ENCODE assay signal across 1 cellular context in the genomic region with DNA sequence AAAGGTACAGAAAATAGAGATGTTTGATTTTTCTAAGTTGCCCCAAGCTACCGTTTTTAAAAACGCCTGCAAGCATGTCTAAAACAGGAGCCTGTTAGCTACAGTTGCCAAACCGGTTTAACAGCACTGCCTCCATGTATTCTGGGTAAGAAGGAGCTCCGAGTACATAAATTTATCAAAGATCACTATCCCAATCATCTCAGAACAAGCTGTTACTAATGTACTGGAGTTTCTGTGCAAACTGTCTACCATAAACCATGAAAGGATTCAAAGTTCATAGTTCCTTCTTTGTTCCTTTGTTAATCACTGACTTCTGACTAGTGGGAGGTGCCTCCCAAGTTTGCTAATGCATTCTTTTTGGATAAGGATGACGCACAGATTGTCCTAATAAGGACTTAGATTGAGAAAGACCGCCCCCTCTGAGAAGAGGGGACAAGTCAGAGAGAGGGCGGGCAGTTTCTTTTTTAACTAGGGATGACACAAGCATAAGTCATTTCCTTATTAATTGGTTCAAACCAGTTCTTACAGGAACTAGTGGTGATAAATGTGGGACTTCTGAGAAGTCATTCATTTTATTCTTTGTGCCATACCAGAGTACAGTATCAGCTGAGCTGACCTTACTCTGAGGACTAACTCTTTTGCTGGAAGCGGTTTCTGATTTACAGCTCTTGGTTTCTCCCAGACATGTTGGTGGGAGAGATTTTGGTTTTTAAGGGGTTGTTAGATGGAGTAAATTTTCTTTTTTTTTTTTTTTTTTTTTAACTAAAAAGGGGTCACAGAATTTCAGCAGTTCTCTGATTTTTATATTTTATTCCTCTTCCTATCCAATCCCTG.
TF ChIP-seq lines count a peak whose summit lies in the region.

No MANE protein-coding gene starts in this region.

TF ChIP-seq in A549, 52 proteins besides CTCF, POLR2A, EP300 and RAD21 (continued from another document):
- TF ChIP-seq E2F6 (IDR thresholded peaks at IDR 0.05; ENCODE audit: borderline replicate concordance, low read depth) = peak; percentile 44; the same call in 1 of the 2 replicates
- no peak for TF ChIP-seq CHD4 (IDR thresholded peaks at IDR 0.05; ENCODE audit: borderline replicate concordance)
- TF ChIP-seq REST (IDR thresholded peaks at IDR 0.05) = peak; percentile 65
- peak; percentile 99 for TF ChIP-seq EHF (CRISPR knock-in tag; IDR thresholded peaks at IDR 0.05)
- TF ChIP-seq HDAC2 (IDR thresholded peaks at IDR 0.05) = no peak
- TF ChIP-seq NFE2L2 (conservative IDR thresholded peaks at IDR 0.05; ENCODE audit: low read length) = peak; percentile 64; the same call in 1 of the 2 replicates
- peak; percentile 100 for TF ChIP-seq JUN (IDR thresholded peaks at IDR 0.05)
- TF ChIP-seq HOXB13 (CRISPR knock-in tag; IDR thresholded peaks at IDR 0.05; ENCODE audit: low read depth) = peak; percentile 98
- TF ChIP-seq SMC3 (IDR thresholded peaks at IDR 0.05) = 0 out of 3 replicates have a peak, but pooled peaks have one; percentile 45
- TF ChIP-seq MAFK (IDR thresholded peaks at IDR 0.05; ENCODE audit: partially characterized antibody) = peak; percentile 86
- TF ChIP-seq ZNF302 (CRISPR knock-in tag; IDR thresholded peaks at IDR 0.05) = peak; percentile 96
- peak; percentile 42 for TF ChIP-seq ZFP36 (IDR thresholded peaks at IDR 0.05; ENCODE audit: borderline replicate concordance, partially characterized antibody)
- peak; percentile 71; the same call in 1 of the 2 replicates for TF ChIP-seq POLR2AphosphoS2 (conservative IDR thresholded peaks at IDR 0.05; ENCODE audit: low read length)
- TF ChIP-seq NPAS2 (CRISPR knock-in tag; IDR thresholded peaks at IDR 0.05; ENCODE audit: borderline replicate concordance) = no peak
- TF ChIP-seq CBX8 (IDR thresholded peaks at IDR 0.05) = no peak
- TF ChIP-seq, protein P1, sequence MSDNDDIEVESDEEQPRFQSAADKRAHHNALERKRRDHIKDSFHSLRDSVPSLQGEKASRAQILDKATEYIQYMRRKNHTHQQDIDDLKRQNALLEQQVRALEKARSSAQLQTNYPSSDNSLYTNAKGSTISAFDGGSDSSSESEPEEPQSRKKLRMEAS (IDR thresholded peaks at IDR 0.05) = peak; percentile 80
- peak; percentile 98 for TF ChIP-seq HOXB5 (CRISPR knock-in tag; IDR thresholded peaks at IDR 0.05)
- peak; percentile 93 for TF ChIP-seq HOXA7 (CRISPR knock-in tag; IDR thresholded peaks at IDR 0.05)
- TF ChIP-seq ELK1 (IDR thresholded peaks at IDR 0.05; ENCODE audit: low read depth, low read length) = no peak
- TF ChIP-seq RCOR1 (IDR thresholded peaks at IDR 0.05; ENCODE audit: low read depth, low read length) = no peak
- TF ChIP-seq FOSB (CRISPR knock-in tag; IDR thresholded peaks at IDR 0.05) = peak; percentile 91
- peak; percentile 100 for TF ChIP-seq GATA3 (IDR thresholded peaks at IDR 0.05; ENCODE audit: borderline replicate concordance)
- TF ChIP-seq FOXS1 (CRISPR knock-in tag; IDR thresholded peaks at IDR 0.05) = peak; percentile 97
